1 cellular context compared by ENCODE assay signal in genomic region chr12:2892246-2892645, GRCh38.
TF ChIP-seq lines count a peak whose summit lies in the region.

No MANE protein-coding gene starts in this region.

TF ChIP-seq in HCT116, 20 proteins besides CTCF, POLR2A, EP300 and RAD21 (continued from another document):
- no peak for TF ChIP-seq ZFX (IDR thresholded peaks at IDR 0.05)
- TF ChIP-seq YY1 (IDR thresholded peaks at IDR 0.05; ENCODE audit: extremely low read depth, insufficient replicate concordance, low read depth, low read length) = no peak
- no peak for TF ChIP-seq MAX (IDR thresholded peaks at IDR 0.05)
- no peak for TF ChIP-seq TCF7L2 (IDR thresholded peaks at IDR 0.05; ENCODE audit: borderline replicate concordance, extremely low read depth, insufficient read depth, insufficient read length)
- TF ChIP-seq, protein P1, sequence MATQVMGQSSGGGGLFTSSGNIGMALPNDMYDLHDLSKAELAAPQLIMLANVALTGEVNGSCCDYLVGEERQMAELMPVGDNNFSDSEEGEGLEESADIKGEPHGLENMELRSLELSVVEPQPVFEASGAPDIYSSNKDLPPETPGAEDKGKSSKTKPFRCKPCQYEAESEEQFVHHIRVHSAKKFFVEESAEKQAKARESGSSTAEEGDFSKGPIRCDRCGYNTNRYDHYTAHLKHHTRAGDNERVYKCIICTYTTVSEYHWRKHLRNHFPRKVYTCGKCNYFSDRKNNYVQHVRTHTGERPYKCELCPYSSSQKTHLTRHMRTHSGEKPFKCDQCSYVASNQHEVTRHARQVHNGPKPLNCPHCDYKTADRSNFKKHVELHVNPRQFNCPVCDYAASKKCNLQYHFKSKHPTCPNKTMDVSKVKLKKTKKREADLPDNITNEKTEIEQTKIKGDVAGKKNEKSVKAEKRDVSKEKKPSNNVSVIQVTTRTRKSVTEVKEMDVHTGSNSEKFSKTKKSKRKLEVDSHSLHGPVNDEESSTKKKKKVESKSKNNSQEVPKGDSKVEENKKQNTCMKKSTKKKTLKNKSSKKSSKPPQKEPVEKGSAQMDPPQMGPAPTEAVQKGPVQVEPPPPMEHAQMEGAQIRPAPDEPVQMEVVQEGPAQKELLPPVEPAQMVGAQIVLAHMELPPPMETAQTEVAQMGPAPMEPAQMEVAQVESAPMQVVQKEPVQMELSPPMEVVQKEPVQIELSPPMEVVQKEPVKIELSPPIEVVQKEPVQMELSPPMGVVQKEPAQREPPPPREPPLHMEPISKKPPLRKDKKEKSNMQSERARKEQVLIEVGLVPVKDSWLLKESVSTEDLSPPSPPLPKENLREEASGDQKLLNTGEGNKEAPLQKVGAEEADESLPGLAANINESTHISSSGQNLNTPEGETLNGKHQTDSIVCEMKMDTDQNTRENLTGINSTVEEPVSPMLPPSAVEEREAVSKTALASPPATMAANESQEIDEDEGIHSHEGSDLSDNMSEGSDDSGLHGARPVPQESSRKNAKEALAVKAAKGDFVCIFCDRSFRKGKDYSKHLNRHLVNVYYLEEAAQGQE (IDR thresholded peaks at IDR 0.05; ENCODE audit: low read depth) = no peak
- TF ChIP-seq CEBPB (IDR thresholded peaks at IDR 0.05; ENCODE audit: low read depth) = no peak
- no peak for TF ChIP-seq SP1 (IDR thresholded peaks at IDR 0.05; ENCODE audit: low read depth)
